ENCODE assay signal across 8 cellular contexts in the genomic region with DNA sequence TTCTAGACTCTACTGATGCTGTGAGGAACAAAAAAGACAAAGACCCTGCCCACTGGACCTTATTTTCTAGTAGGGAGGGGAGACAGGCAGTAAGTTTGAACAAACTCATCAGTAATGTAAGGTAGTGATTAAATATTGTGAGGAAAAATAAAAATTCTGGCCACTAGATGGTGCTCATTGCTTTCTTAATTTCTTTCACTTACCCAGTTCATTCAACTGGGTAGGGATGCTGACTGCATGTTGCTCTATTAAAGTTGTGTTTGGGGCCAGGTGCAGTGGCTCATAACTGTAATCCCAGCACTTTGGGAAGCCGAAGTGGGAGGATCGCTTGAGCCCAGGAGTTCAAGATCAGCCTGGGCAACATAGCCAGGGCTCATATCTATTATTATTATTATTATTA. TPM values are rescaled to one million over a fixed set of nuclear protein-coding genes. Genes with fewer than 3 reads are reported as not detected.
DNase-seq lines count a peak whose midpoint lies in the region; ATAC-seq and TF ChIP-seq lines count a peak whose summit lies in the region.

No MANE protein-coding gene starts in this region.

- DNase-seq in CD14-positive monocyte (ENCODE audit: low spot score) = no peak
- DNase-seq in NCI-H187 (lab: John Stamatoyannopoulos, UW) = peak; percentile 25 to 42
- DNase-seq in SW480 (ENCODE audit: low spot score) = peak; percentile 69
- DNase-seq in fibroblast of pulmonary artery (ENCODE audit: low read depth) = peak; percentile 83
- DNase-seq in omental fat pad (ENCODE audit: low spot score) = no peak
- no peak for DNase-seq in NK-92 (lab: John Stamatoyannopoulos, UW; ENCODE audit: unreplicated experiment)

- no peak overlapping the region for H3K27ac Mint-ChIP-seq in CD14-positive monocyte

- ATAC-seq in GM18511 (IDR thresholded peaks at IDR 0.05; ENCODE audit: unreplicated experiment) (peak; percentile 92), HG02884 (IDR thresholded peaks at IDR 0.05; ENCODE audit: unreplicated experiment) (peak; percentile 89), omental fat pad (ENCODE audit: low FRiP score) (peak; percentile 84)

- no peaks in the 10 kb centered on the region for H3K9me3 Mint-ChIP-seq in CD14-positive monocyte

- intact Hi-C loops in CD14-positive monocyte (cut with micrococcal nuclease) = loop anchor here (2.0 to 5.0 kb wide), 3 partner anchors 360 to 459 kb away; partner anchors contain the start of gene GBP6 (in 1 of the 2)

- no peaks in the 10 kb centered on the region for H3K27me3 Mint-ChIP-seq in CD14-positive monocyte (ENCODE audit: low read depth in 3 of 3)

- peaks cover 7% of the 10 kb centered on the region in 2 donors for H3K36me3 Mint-ChIP-seq in CD14-positive monocyte

- peaks cover 1% of the 10 kb centered on the region for H3K4me1 Mint-ChIP-seq in CD14-positive monocyte

- H3K4me3 Mint-ChIP-seq in CD14-positive monocyte = no peak overlapping the region

- H3K4me3 ChIP-seq in fibroblast of pulmonary artery (replicated peaks; ENCODE audit: low read depth, low read length) = no peak overlapping the region

- TF ChIP-seq CTCF in CD14-positive monocyte (IDR thresholded peaks at IDR 0.05) (peak; percentile 69), fibroblast of pulmonary artery (IDR thresholded peaks at IDR 0.05; ENCODE audit: low read length, missing control alignments) (peak; percentile 35), omental fat pad (IDR thresholded peaks at IDR 0.05) (peak in 1 of 3 donors; percentile 22)

RNA-seq across cellular contexts. Expression of gene KYAT3, which starts 6.3 kb away (rescaled TPM):
- 10 to 100 TPM; 16.2 to 24.3 TPM for polyA plus RNA-seq in CD14-positive monocyte
- 10 to 100 TPM; 23.8 to 44.6 (median 27.2) TPM for total RNA-seq in omental fat pad

RNA-seq across cellular contexts. Expression of gene RBMXL1, which starts 6.3 kb away (rescaled TPM):
- polyA plus RNA-seq in CD14-positive monocyte = 1 to 10 TPM; 6.9 TPM
- total RNA-seq in omental fat pad = 10 to 100 TPM; 15.9 to 22.6 (median 17.1) TPM

RNA-seq across cellular contexts. Expression of gene GBP3, which starts 23.9 kb away (rescaled TPM):
- polyA plus RNA-seq in CD14-positive monocyte = 10 to 100 TPM in 1 of 2 donors, 1 to 10 TPM in 1; 6.9 to 12.4 TPM
- total RNA-seq in omental fat pad = 10 to 100 TPM; 11.5 to 45.4 (median 26.3) TPM

Comparison
In these comparisons a context has a peak if more than half of its experiments do, and no peak if none do; other contexts are left out.
1. DNase-seq: peak in NCI-H187 (2 of 2), SW480 (single experiment) and fibroblast of pulmonary artery (single experiment); none in CD14-positive monocyte (single experiment), omental fat pad (single experiment) and NK-92 (single experiment).
2. Peak in every context shown above with its lines, with median percentiles within 50 percentile points of each other: ATAC-seq.